In genomic region chr17:30093463-30094147, GRCh38 we compare ENCODE assay signal across 8 cellular contexts. TPM values are rescaled to one million over a fixed set of nuclear protein-coding genes. Genes with fewer than 3 reads are reported as not detected.
DNase-seq lines count a peak whose midpoint lies in the region; ATAC-seq and TF ChIP-seq lines count a peak whose summit lies in the region.

No MANE protein-coding gene starts in this region.

- CTCF ChIA-PET in activated CD4-positive, alpha-beta T cell treated with anti-CD3 and anti-CD28 coated beads for 36 hours (lab: Charles Lee) = interaction anchor here (0.5 to 5.8 kb wide), 49 partner anchors 9 to 1664 kb away, joined by 3 to 64 read pairs (median 4); partner anchors contain the start of gene SSH2

- H3K27me3 Mint-ChIP-seq in activated CD4-positive, alpha-beta T cell treated with anti-CD3 and anti-CD28 coated beads for 36 hours = peaks cover 10% of the 10 kb centered on the region

- ATAC-seq in activated CD4-positive, alpha-beta T cell treated with anti-CD3 and anti-CD28 coated beads for 36 hours = peak; percentile 81
- ATAC-seq in HG02884 (IDR thresholded peaks at IDR 0.05; ENCODE audit: unreplicated experiment) = no peak

- H3K27ac Mint-ChIP-seq in activated CD4-positive, alpha-beta T cell treated with anti-CD3 and anti-CD28 coated beads for 36 hours = no peak overlapping the region

- no peaks in the 10 kb centered on the region for H3K9me3 ChIP-seq in effector memory CD4-positive, alpha-beta T cell (ENCODE audit: control insufficient read depth, low read length)

- H3K36me3 Mint-ChIP-seq in activated CD4-positive, alpha-beta T cell treated with anti-CD3 and anti-CD28 coated beads for 36 hours (ENCODE audit: low read depth) = no peaks in the 10 kb centered on the region

- intact Hi-C loops in activated CD4-positive, alpha-beta T cell treated with anti-CD3 and anti-CD28 coated beads for 36 hours (cut with DNase I, micrococcal nuclease) = loop anchor here (1.0 to 2.0 kb wide), 4 partner anchors 67 to 513 kb away; no protein-coding TSS in a partner anchor

- no peak overlapping the region for H3K4me3 Mint-ChIP-seq in activated CD4-positive, alpha-beta T cell treated with anti-CD3 and anti-CD28 coated beads for 36 hours

- POLR2A ChIA-PET in activated CD4-positive, alpha-beta T cell treated with anti-CD3 and anti-CD28 coated beads for 36 hours (lab: Charles Lee) = interaction anchor here (0.5 kb wide), 1 partner anchor 407 kb away, joined by 7 read pairs; no protein-coding TSS in a partner anchor

- no peak overlapping the region for H3K4me3 ChIP-seq in AG10803 (ENCODE audit: low read length)
- no peak overlapping the region for H3K4me3 ChIP-seq in effector memory CD4-positive, alpha-beta T cell (ENCODE audit: insufficient read depth, low read depth, low read length, poor library complexity, severe bottlenecking)

- peaks cover 6% of the 10 kb centered on the region for H3K4me1 Mint-ChIP-seq in activated CD4-positive, alpha-beta T cell treated with anti-CD3 and anti-CD28 coated beads for 36 hours

- no peaks in the 10 kb centered on the region for H3K9me3 Mint-ChIP-seq in activated CD4-positive, alpha-beta T cell treated with anti-CD3 and anti-CD28 coated beads for 36 hours (ENCODE audit: low read depth)

- in situ Hi-C loops in GM13977 (cut with MboI; ENCODE audit: low pct_unique_long_range_greater_than_20kb, low sequenced_read_pairs, unreplicated experiment) = no loop called here

- H3K27me3 ChIP-seq in effector memory CD4-positive, alpha-beta T cell (replicated peaks; ENCODE audit: control insufficient read depth, insufficient read depth, low read length, poor library complexity, severe bottlenecking) = no peaks in the 10 kb centered on the region

- H3K4me1 ChIP-seq in effector memory CD4-positive, alpha-beta T cell (ENCODE audit: control insufficient read depth, insufficient read depth, low read length, poor library complexity, severe bottlenecking) = peaks cover 4% of the 10 kb centered on the region

- DNase-seq in AG10803 (ENCODE audit: low read depth) (peak; percentile 54), GM13977 (ENCODE audit: low spot score) (peak; percentile 74), NCI-H345 (lab: John Stamatoyannopoulos, UW) (peak; percentile 57), lung microvascular endothelial cell (ENCODE audit: low read depth in 2 of 2) (peak; percentile 59 to 64), superior temporal gyrus (ENCODE audit: extremely low spot score) (peak; percentile 90)
- peak; percentile 57 for DNase-seq in activated CD4-positive, alpha-beta T cell treated with anti-CD3 and anti-CD28 coated beads for 36 hours
- peak; percentile 5 to 27 (median 18) for DNase-seq in effector memory CD4-positive, alpha-beta T cell

- no peak overlapping the region for H3K27ac ChIP-seq in effector memory CD4-positive, alpha-beta T cell (ENCODE audit: insufficient read depth, low read length, poor library complexity, severe bottlenecking)

- H3K36me3 ChIP-seq in effector memory CD4-positive, alpha-beta T cell (ENCODE audit: control insufficient read depth, insufficient read depth, low read length) = no peaks in the 10 kb centered on the region

- TF ChIP-seq CTCF in AG10803 (conservative IDR thresholded peaks at IDR 0.05; ENCODE audit: low read length) (peak; percentile 75), GM13977 (IDR thresholded peaks at IDR 0.05; ENCODE audit: extremely low read depth, insufficient read depth, missing control alignments) (peak; percentile 81)

RNA-seq across cellular contexts. Expression of gene NSRP1, which starts 23.0 kb away (rescaled TPM):
- 10 to 100 TPM; 29.9 to 43.0 TPM for total RNA-seq in activated CD4-positive, alpha-beta T cell treated with anti-CD3 and anti-CD28 coated beads for 36 hours
- 6.5 and 12.5 TPM in 2 replicates for total RNA-seq in lung microvascular endothelial cell

Comparison
In these comparisons a context has a peak if more than half of its experiments do, and no peak if none do; other contexts are left out.
1. DNase-seq: peak in every context shown above with its lines; median percentile 90 in superior temporal gyrus; 74 in GM13977; 62 in lung microvascular endothelial cell; 57 in NCI-H345; 57 in activated CD4-positive, alpha-beta T cell treated with anti-CD3 and anti-CD28 coated beads for 36 hours; 54 in AG10803; 18 in effector memory CD4-positive, alpha-beta T cell.